Comparison of ENCODE assay signal across 1 cellular context in the genomic region with DNA sequence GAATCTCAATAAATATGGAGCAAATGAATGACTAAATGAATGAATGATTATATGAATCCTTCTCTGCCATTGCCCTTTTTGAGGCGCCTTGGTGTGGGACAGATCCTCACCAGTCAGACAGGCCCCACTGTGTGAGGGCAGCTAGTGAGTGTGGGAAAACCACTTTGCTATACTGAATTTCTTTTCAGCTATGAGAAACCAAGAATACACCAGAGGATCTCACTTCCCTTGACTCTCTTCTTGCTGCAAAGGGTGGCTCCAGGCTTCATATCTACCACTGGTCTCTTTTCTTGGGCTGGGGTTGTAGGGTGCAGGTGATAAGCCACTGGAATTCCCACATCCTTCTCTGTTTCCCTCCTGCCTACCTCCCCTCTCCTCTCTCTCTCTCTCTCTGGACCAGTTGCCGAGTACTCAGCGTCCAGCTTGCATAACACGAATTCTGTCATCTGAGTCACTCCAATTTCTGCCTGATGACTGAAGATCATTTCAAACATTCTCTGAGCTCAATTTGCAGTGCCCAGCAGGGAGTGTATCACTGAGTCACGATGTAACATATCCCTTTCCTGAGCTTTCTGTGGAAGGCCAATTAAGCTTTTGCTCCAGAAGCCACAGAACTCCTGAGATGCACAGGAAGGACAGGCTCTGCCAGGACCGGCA.
TF ChIP-seq lines count a peak whose summit lies in the region.

No MANE protein-coding gene starts in this region.

TF ChIP-seq in GM23338, 12 proteins besides CTCF, POLR2A, EP300 and RAD21 (continued from another document):
- TF ChIP-seq ZNF114 (CRISPR knock-in tag; IDR thresholded peaks at IDR 0.05) (no peak), STAT1 (IDR thresholded peaks at IDR 0.05; ENCODE audit: unreplicated experiment) (no peak), EZH2 (IDR thresholded peaks at IDR 0.05; ENCODE audit: low read depth, unreplicated experiment) (no peak), EZH2phosphoT487 (IDR thresholded peaks at IDR 0.05; ENCODE audit: unreplicated experiment) (no peak), NANOG (IDR thresholded peaks at IDR 0.05; ENCODE audit: borderline replicate concordance) (no peak), ZNF331 (CRISPR knock-in tag; IDR thresholded peaks at IDR 0.05; ENCODE audit: low read depth) (no peak), CREB1 (CRISPR knock-in tag; IDR thresholded peaks at IDR 0.05; ENCODE audit: low read depth) (no peak), ETS1 (IDR thresholded peaks at IDR 0.05) (no peak)
- TF ChIP-seq, protein P1, sequence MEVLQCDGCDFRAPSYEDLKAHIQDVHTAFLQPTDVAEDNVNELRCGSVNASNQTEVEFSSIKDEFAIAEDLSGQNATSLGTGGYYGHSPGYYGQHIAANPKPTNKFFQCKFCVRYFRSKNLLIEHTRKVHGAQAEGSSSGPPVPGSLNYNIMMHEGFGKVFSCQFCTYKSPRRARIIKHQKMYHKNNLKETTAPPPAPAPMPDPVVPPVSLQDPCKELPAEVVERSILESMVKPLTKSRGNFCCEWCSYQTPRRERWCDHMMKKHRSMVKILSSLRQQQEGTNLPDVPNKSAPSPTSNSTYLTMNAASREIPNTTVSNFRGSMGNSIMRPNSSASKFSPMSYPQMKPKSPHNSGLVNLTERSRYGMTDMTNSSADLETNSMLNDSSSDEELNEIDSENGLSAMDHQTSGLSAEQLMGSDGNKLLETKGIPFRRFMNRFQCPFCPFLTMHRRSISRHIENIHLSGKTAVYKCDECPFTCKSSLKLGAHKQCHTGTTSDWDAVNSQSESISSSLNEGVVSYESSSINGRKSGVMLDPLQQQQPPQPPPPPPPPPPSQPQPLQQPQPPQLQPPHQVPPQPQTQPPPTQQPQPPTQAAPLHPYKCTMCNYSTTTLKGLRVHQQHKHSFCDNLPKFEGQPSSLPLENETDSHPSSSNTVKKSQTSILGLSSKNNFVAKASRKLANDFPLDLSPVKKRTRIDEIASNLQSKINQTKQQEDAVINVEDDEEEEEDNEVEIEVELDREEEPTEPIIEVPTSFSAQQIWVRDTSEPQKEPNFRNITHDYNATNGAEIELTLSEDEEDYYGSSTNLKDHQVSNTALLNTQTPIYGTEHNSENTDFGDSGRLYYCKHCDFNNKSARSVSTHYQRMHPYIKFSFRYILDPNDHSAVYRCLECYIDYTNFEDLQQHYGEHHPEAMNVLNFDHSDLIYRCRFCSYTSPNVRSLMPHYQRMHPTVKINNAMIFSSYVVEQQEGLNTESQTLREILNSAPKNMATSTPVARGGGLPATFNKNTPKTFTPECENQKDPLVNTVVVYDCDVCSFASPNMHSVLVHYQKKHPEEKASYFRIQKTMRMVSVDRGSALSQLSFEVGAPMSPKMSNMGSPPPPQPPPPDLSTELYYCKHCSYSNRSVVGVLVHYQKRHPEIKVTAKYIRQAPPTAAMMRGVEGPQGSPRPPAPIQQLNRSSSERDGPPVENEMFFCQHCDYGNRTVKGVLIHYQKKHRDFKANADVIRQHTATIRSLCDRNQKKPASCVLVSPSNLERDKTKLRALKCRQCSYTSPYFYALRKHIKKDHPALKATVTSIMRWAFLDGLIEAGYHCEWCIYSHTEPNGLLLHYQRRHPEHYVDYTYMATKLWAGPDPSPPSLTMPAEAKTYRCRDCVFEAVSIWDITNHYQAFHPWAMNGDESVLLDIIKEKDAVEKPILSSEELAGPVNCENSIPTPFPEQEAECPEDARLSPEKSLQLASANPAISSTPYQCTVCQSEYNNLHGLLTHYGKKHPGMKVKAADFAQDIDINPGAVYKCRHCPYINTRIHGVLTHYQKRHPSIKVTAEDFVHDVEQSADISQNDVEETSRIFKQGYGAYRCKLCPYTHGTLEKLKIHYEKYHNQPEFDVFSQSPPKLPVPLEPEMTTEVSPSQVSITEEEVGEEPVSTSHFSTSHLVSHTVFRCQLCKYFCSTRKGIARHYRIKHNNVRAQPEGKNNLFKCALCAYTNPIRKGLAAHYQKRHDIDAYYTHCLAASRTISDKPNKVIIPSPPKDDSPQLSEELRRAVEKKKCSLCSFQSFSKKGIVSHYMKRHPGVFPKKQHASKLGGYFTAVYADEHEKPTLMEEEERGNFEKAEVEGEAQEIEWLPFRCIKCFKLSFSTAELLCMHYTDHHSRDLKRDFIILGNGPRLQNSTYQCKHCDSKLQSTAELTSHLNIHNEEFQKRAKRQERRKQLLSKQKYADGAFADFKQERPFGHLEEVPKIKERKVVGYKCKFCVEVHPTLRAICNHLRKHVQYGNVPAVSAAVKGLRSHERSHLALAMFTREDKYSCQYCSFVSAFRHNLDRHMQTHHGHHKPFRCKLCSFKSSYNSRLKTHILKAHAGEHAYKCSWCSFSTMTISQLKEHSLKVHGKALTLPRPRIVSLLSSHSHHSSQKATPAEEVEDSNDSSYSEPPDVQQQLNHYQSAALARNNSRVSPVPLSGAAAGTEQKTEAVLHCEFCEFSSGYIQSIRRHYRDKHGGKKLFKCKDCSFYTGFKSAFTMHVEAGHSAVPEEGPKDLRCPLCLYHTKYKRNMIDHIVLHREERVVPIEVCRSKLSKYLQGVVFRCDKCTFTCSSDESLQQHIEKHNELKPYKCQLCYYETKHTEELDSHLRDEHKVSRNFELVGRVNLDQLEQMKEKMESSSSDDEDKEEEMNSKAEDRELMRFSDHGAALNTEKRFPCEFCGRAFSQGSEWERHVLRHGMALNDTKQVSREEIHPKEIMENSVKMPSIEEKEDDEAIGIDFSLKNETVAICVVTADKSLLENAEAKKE (CRISPR knock-in tag; IDR thresholded peaks at IDR 0.05), result no peak
